In the genomic region with DNA sequence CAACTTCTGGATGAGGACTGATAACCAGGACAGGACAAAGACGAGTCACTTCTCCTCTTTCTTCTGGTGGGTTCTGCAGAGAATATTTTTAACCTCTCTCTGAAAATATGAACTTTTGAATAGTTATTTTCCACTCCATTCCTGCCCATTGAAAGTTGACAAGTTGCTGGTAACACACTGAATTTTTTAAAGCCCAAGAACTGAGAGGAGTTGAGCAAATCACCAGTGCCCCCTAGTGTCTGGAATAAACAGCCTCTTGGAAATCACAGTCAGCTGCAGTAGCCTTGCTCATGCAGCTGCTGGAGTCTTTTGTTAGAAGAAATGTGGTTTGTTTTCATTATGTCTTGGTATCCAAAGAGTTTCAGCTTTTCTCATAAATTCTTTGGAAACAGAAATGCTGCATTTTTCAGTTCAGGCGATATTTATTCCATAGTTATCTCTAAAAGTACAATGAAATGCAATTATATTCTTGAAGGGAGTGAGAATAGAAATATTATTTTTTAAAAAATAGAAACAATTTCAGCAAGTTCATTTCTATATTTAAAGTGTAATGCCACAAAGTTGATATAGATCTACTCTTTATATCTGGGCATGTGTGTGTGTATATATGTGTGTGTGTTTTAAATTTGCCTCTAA, we compare ENCODE assay signal across 8 cellular contexts.
DNase-seq lines count a peak whose midpoint lies in the region; ATAC-seq and FAIRE-seq lines count a peak whose summit lies in the region.

No MANE protein-coding gene starts in this region.

- FAIRE-seq in A204.1 (lab: Jason Lieb, UNC) = peak; percentile 92

- ATAC-seq in GM18508 (IDR thresholded peaks at IDR 0.05; ENCODE audit: insufficient read depth, unreplicated experiment) (peak; percentile 72), HG03060 (IDR thresholded peaks at IDR 0.05; ENCODE audit: low read depth, unreplicated experiment) (peak; percentile 80)

- DNase-seq in NCI-H2196 (lab: John Stamatoyannopoulos, UW; ENCODE audit: unreplicated experiment) (peak; percentile 78), kidney tubule cell (ENCODE audit: low spot score) (peak; percentile 74)
- peak; percentile 6 to 38 (median 22) for DNase-seq in activated CD4-positive, CD25-positive, alpha-beta regulatory T cell (lab: John Stamatoyannopoulos, UW)
- DNase-seq in central memory CD4-positive, alpha-beta T cell = peak; percentile 64
- DNase-seq in stimulated activated CD4-positive, alpha-beta T cell treated with anti-CD3 and anti-CD28 coated beads, Interleukin-4, amount 100 ng/mL, for 24 hours = peak; percentile 75

Comparison
In these comparisons a context has a peak if more than half of its experiments do, and no peak if none do; other contexts are left out.
1. Peak in every context shown above with its lines: DNase-seq and ATAC-seq.
2. DNase-seq: peak in every context shown above with its lines; median percentile 78 in NCI-H2196; 75 in stimulated activated CD4-positive, alpha-beta T cell treated with anti-CD3 and anti-CD28 coated beads, Interleukin-4, amount 100 ng/mL, for 24 hours; 74 in kidney tubule cell; 64 in central memory CD4-positive, alpha-beta T cell; 22 in activated CD4-positive, CD25-positive, alpha-beta regulatory T cell.